Comparison of ENCODE assay signal across 23 cellular contexts in genomic region chr16:87353613-87354012, GRCh38.
"Had no signal": no experiment of that assay in that cellular context is flagged by ENCODE, and none has a peak within 500 bp of the region (broad histone marks: within the 10 kb centered on the region; RNA-seq: fewer than 3 reads in every experiment).

No MANE protein-coding gene starts in this region.

- DNase-seq: cortex of kidney; effector memory CD8-positive, alpha-beta T cell; foreskin fibroblast; kidney; lower lobe of right lung; naive thymus-derived CD8-positive, alpha-beta T cell; sigmoid colon; stimulated activated CD4-positive, alpha-beta T cell treated with anti-CD3 and anti-CD28 coated beads, Interleukin-2, amount 100 ng/mL, for 24 hours; stimulated activated CD4-positive, alpha-beta T cell treated with anti-CD3 and anti-CD28 coated beads, Interleukin-4, amount 100 ng/mL, for 24 hours; stimulated activated naive CD4-positive, alpha-beta T cell treated with Interleukin-2 at 50 U/mL for 16 hours; stomach; thyroid gland; trophoblast cell had no signal

- H3K27me3 Mint-ChIP-seq: effector memory CD8-positive, alpha-beta T cell; naive thymus-derived CD8-positive, alpha-beta T cell; progenitor cell of endocrine pancreas had no signal

- H3K4me3 Mint-ChIP-seq: effector memory CD8-positive, alpha-beta T cell; naive thymus-derived CD8-positive, alpha-beta T cell; stimulated activated effector memory CD8-positive, alpha-beta T cell treated with anti-CD3 and anti-CD28 coated beads, Interleukin-12 subunit alpha, Interleukin-12 subunit beta, amount 100 ng/mL, for 72 hours had no signal

- H3K4me3 ChIP-seq: gastroesophageal sphincter, heart left ventricle, hepatocyte, left lung, lower lobe of right lung, right atrium auricular region, sigmoid colon, stomach, thyroid gland, vagina had no signal

- H3K9me3 Mint-ChIP-seq: effector memory CD8-positive, alpha-beta T cell; naive thymus-derived CD8-positive, alpha-beta T cell; stimulated activated effector memory CD8-positive, alpha-beta T cell treated with anti-CD3 and anti-CD28 coated beads, Interleukin-12 subunit alpha, Interleukin-12 subunit beta, amount 100 ng/mL, for 72 hours had no signal

- ATAC-seq: effector memory CD8-positive, alpha-beta T cell; esophagus mucosa; gastroesophageal sphincter; heart left ventricle; left lung; lower lobe of right lung; naive thymus-derived CD8-positive, alpha-beta T cell; stimulated activated effector memory CD8-positive, alpha-beta T cell treated with anti-CD3 and anti-CD28 coated beads, Interleukin-12 subunit alpha, Interleukin-12 subunit beta, amount 100 ng/mL, for 72 hours had no signal

- H3K9me3 ChIP-seq: gastroesophageal sphincter, heart left ventricle, left lung, lower lobe of right lung, neutrophil, right atrium auricular region, sigmoid colon, stomach, thyroid gland, vagina had no signal

- H3K27ac Mint-ChIP-seq: effector memory CD8-positive, alpha-beta T cell; naive thymus-derived CD8-positive, alpha-beta T cell; progenitor cell of endocrine pancreas; stimulated activated effector memory CD8-positive, alpha-beta T cell treated with anti-CD3 and anti-CD28 coated beads, Interleukin-12 subunit alpha, Interleukin-12 subunit beta, amount 100 ng/mL, for 72 hours had no signal
